ENCODE assay signal across 20 cellular contexts in genomic region chr7:40147371-40148246, GRCh38. TPM values are rescaled to one million over a fixed set of nuclear protein-coding genes. Genes with fewer than 3 reads are reported as not detected.
DNase-seq lines count a peak whose midpoint lies in the region; ATAC-seq and TF ChIP-seq lines count a peak whose summit lies in the region.
"Had no signal": no experiment of that assay in that cellular context is flagged by ENCODE, and none has a peak within 500 bp of the region (broad histone marks: within the 10 kb centered on the region; RNA-seq: fewer than 3 reads in every experiment).

No MANE protein-coding gene starts in this region.

- no peaks in the 10 kb centered on the region for H3K9me2 ChIP-seq in Loucy (replicated peaks; ENCODE audit: low read depth, low read length)

- H3K9ac ChIP-seq in Loucy (ENCODE audit: low read depth, low read length, poor library complexity, severe bottlenecking): no peak overlapping the region

- H3K4me1 ChIP-seq in Loucy (ENCODE audit: insufficient read depth, low read length, poor library complexity, severe bottlenecking) (no peaks in the 10 kb centered on the region), osteoblast (ENCODE audit: insufficient read depth, low read length) (peaks cover 3% of the 10 kb centered on the region)
- H3K4me1 ChIP-seq: A549, vagina had no signal

- H3K9me3 Mint-ChIP-seq in chondrocyte (ENCODE audit: low read depth): no peaks in the 10 kb centered on the region
- H3K9me3 Mint-ChIP-seq: activated naive CD8-positive, alpha-beta T cell treated with anti-CD3 and anti-CD28 coated beads for 36 hours had no signal

- H3K4me2 ChIP-seq in Loucy (ENCODE audit: low read depth, low read length, poor library complexity, severe bottlenecking) (no peak overlapping the region), osteoblast (ENCODE audit: insufficient read depth, low read length) (peak overlapping the region; percentile 64)
- H3K4me2 ChIP-seq: A549 had no signal

- in situ Hi-C loops in ACHN (cut with HindIII; ENCODE audit: low pct_ligation_motif_present, low pct_unique_long_range_greater_than_20kb, low sequenced_read_pairs): no loop called here

- no peak for ATAC-seq in GM19467 (IDR thresholded peaks at IDR 0.05; ENCODE audit: unreplicated experiment)
- ATAC-seq: A549 had no signal

- no peaks in the 10 kb centered on the region for H3K27me3 Mint-ChIP-seq in chondrocyte (ENCODE audit: low read depth)

- H3K4me3 Mint-ChIP-seq in chondrocyte (ENCODE audit: unreplicated experiment): peak overlapping the region; percentile 31
- H3K4me3 Mint-ChIP-seq: activated naive CD8-positive, alpha-beta T cell treated with anti-CD3 and anti-CD28 coated beads for 36 hours; CD14-positive monocyte had no signal

- DNase-seq in NCI-H82 (lab: John Stamatoyannopoulos, UW): peak; percentile 10
- no peak for DNase-seq in NCI-H82 treated with DMSO at 0.1 percent for 48 hours (lab: John Stamatoyannopoulos, UW; ENCODE audit: unreplicated experiment)
- no peak for DNase-seq in chondrocyte (ENCODE audit: low spot score)
- DNase-seq in osteoblast (ENCODE audit: insufficient read length, low spot score, missing footprints): no peak
- no peak for DNase-seq in NOMO-1 (lab: John Stamatoyannopoulos, UW; ENCODE audit: unreplicated experiment in 2 of 2)
- DNase-seq in ACHN: no peak
- DNase-seq: activated CD4-positive, alpha-beta T cell treated with anti-CD3 and anti-CD28 coated beads for 1 hour; activated CD8-positive, alpha-beta memory T cell treated with anti-CD3 and anti-CD28 coated beads for 24 hours; activated naive CD8-positive, alpha-beta T cell treated with anti-CD3 and anti-CD28 coated beads for 36 hours; DMS79 treated with DMSO at 0.1 percent for 48 hours; MG63; NCI-H1436 treated with DMSO at 0.1 percent for 48 hours; NCI-H69 had no signal

- H3K27me3 ChIP-seq in Loucy (ENCODE audit: insufficient read depth, low read length, poor library complexity, severe bottlenecking) (no peaks in the 10 kb centered on the region), osteoblast (ENCODE audit: insufficient read depth, low read length) (no peaks in the 10 kb centered on the region)
- H3K27me3 ChIP-seq: MG63, vagina had no signal

- no peak overlapping the region for H2AFZ ChIP-seq in Loucy (ENCODE audit: low read length)
- peak overlapping the region; percentile 18 for H2AFZ ChIP-seq in osteoblast (ENCODE audit: low read length)

- H3K36me3 Mint-ChIP-seq in chondrocyte (ENCODE audit: low read depth): peaks cover 5% of the 10 kb centered on the region
- H3K36me3 Mint-ChIP-seq: CD14-positive monocyte had no signal

- H3F3A ChIP-seq in Loucy (ENCODE audit: low read depth): no peaks in the 10 kb centered on the region

- H3K79me2 ChIP-seq in Loucy (ENCODE audit: insufficient read depth, low read length): no peaks in the 10 kb centered on the region
- no peaks in the 10 kb centered on the region for H3K79me2 ChIP-seq in osteoblast (ENCODE audit: insufficient read depth, low read length)

- H3K4me1 Mint-ChIP-seq in chondrocyte (ENCODE audit: low read depth): peaks cover 13% of the 10 kb centered on the region
- H3K4me1 Mint-ChIP-seq: CD14-positive monocyte had no signal

- H3K4me3 ChIP-seq in Loucy (ENCODE audit: low read length, poor library complexity, severe bottlenecking) (no peak overlapping the region), osteoblast (ENCODE audit: insufficient read depth, low read length) (peak overlapping the region; percentile 51)
- H3K4me3 ChIP-seq: A549, HAP-1, MG63, vagina had no signal

- H3K36me3 ChIP-seq in Loucy (ENCODE audit: insufficient read depth, low read length) (no peaks in the 10 kb centered on the region), osteoblast (ENCODE audit: insufficient read depth, low read length) (no peaks in the 10 kb centered on the region)
- H3K36me3 ChIP-seq: HAP-1, MG63, vagina had no signal

- no peaks in the 10 kb centered on the region for H4K20me1 ChIP-seq in Loucy (ENCODE audit: insufficient read depth, low read length, poor library complexity, severe bottlenecking)
- no peaks in the 10 kb centered on the region for H4K20me1 ChIP-seq in osteoblast (ENCODE audit: insufficient read depth, low read length)

- no peaks in the 10 kb centered on the region for H3K9me3 ChIP-seq in Loucy (ENCODE audit: insufficient read depth, low read depth, low read length)
- H3K9me3 ChIP-seq in osteoblast (ENCODE audit: low read depth, low read length): no peaks in the 10 kb centered on the region
- H3K9me3 ChIP-seq: A549, MG63, vagina had no signal

- no peak overlapping the region for H3K27ac ChIP-seq in osteoblast (ENCODE audit: low read depth, low read length)
- H3K27ac ChIP-seq: A549, RWPE1, vagina had no signal

- peak overlapping the region; percentile 68 for H3K27ac Mint-ChIP-seq in chondrocyte (ENCODE audit: unreplicated experiment)
- H3K27ac Mint-ChIP-seq: activated naive CD8-positive, alpha-beta T cell treated with anti-CD3 and anti-CD28 coated beads for 36 hours had no signal

- TF ChIP-seq CTCF in Loucy (conservative IDR thresholded peaks at IDR 0.05; ENCODE audit: low read length): peak; percentile 21; the same call in 1 of the 2 replicates
- peak; percentile 59 for TF ChIP-seq CTCF in chondrocyte (IDR thresholded peaks at IDR 0.05)
- peak; percentile 26 for TF ChIP-seq CTCF in osteoblast (IDR thresholded peaks at IDR 0.05; ENCODE audit: extremely low read depth, low read depth, low read length)

RNA-seq across cellular contexts. Expression of gene SUGCT, which starts 12.8 kb away (rescaled TPM):
- total RNA-seq in chondrocyte (27.1 to 38.6 TPM (median 34.4 TPM) in 3 replicates), osteoblast (21.7 and 25.9 TPM in 2 replicates)

RNA-seq across cellular contexts. Expression of gene MPLKIP, which starts 13.2 kb away (rescaled TPM):
- total RNA-seq in chondrocyte (48.4 to 70.0 TPM (median 50.2 TPM) in 3 replicates), osteoblast (8.0 and 9.1 TPM in 2 replicates)
